ENCODE assay signal across 9 cellular contexts in genomic region chr14:61147369-61147897, GRCh38.
DNase-seq lines count a peak whose midpoint lies in the region; ATAC-seq and TF ChIP-seq lines count a peak whose summit lies in the region.
"Had no signal": no experiment of that assay in that cellular context is flagged by ENCODE, and none has a peak within 500 bp of the region (broad histone marks: within the 10 kb centered on the region; RNA-seq: fewer than 3 reads in every experiment).

No MANE protein-coding gene starts in this region.

- DNase-seq in NCI-H2171 (lab: John Stamatoyannopoulos, UW) (peak; percentile 12), choroid plexus epithelial cell (ENCODE audit: low read depth) (peak; percentile 72), myocyte (ENCODE audit: low read depth) (peak; percentile 97), foreskin melanocyte (no peak)
- DNase-seq in activated T-cell treated with anti-CD3 and anti-CD28 coated beads, Interleukin-2, amount 50 U/mL, for 48 hours = no peak
- DNase-seq: GM23248 had no signal

- no peaks in the 10 kb centered on the region for H3K79me2 ChIP-seq in ACC112 (ENCODE audit: control insufficient read depth, insufficient read depth, low read length, unreplicated experiment)

- H3K27ac ChIP-seq in ACC112 (ENCODE audit: low read depth, low read length) = 0 out of 2 replicates have a peak overlapping the region, but pooled peaks have one; percentile 77

- H3K27me3 ChIP-seq in ACC112 (ENCODE audit: insufficient read depth, low read length) = no peaks in the 10 kb centered on the region

- H3K36me3 ChIP-seq in ACC112 (ENCODE audit: insufficient read depth, low read length) = peaks cover 5% of the 10 kb centered on the region; the same call in 1 of the 2 replicates

- peaks cover 49% of the 10 kb centered on the region for H3K4me1 ChIP-seq in ACC112 (ENCODE audit: control insufficient read depth, insufficient read depth, low read length, unreplicated experiment)

- H3K4me3 ChIP-seq in ACC112 (ENCODE audit: low read depth, low read length) = no peak overlapping the region
- no peak overlapping the region for H3K4me3 ChIP-seq in choroid plexus epithelial cell (ENCODE audit: low read depth, low read length)
- H3K4me3 ChIP-seq: GM23248 had no signal

- ATAC-seq in GM21619 (IDR thresholded peaks at IDR 0.05; ENCODE audit: unreplicated experiment) (no peak), GM18868 (IDR thresholded peaks at IDR 0.05; ENCODE audit: unreplicated experiment) (no peak)

- H2AFZ ChIP-seq in ACC112 (ENCODE audit: low read length, unreplicated experiment) = no peak overlapping the region
- H2AFZ ChIP-seq: GM23248 had no signal

- no peak for TF ChIP-seq CTCF in choroid plexus epithelial cell (conservative IDR thresholded peaks at IDR 0.05; ENCODE audit: low read depth, low read length)

Comparison
In these comparisons a context has a peak if more than half of its experiments do, and no peak if none do; other contexts are left out.
1. DNase-seq: peak in NCI-H2171 (single experiment), choroid plexus epithelial cell (single experiment) and myocyte (single experiment); none in activated T-cell treated with anti-CD3 and anti-CD28 coated beads, Interleukin-2, amount 50 U/mL, for 48 hours (0 of 2) and foreskin melanocyte (single experiment).